Comparison of ENCODE assay signal across 8 cellular contexts in the genomic region with DNA sequence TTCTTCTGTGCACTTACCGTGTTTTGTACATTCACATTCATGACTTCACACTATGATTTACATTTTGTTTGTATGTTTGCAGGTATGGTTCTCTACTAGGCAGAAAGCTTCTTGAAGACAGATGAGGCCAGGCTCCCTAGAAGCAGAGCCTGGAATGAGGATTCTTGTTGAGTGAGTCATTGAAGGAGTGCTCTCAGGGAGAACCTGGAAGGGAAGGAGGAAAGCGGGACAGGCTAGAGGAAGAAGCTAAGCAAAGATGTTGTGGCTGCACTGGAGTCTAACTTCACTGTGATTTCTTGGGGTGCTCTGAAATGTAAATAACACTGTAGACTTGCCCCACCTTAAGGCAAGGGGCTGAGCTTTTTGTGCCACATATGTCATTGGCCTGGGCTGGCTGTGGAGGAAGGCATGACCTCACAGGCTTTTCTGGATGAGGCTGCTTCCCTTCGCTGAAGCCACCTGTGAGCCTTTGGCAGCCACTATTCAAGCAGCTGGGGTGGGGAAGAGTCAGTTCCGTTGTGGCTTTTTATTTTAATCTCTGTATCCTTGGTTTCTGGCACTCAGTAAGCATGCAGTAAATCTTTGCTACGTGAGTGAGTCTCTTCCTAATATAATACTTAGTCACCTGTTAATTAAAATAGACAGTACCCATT.
A peak's percentile ranks its signal among the peaks of the same experiment; 100 is the strongest.
DNase-seq lines count a peak whose midpoint lies in the region; ATAC-seq and TF ChIP-seq lines count a peak whose summit lies in the region.

No MANE protein-coding gene starts in this region.

- intact Hi-C loops in left ventricle myocardium superior (cut with micrococcal nuclease): no loop called here

- no peak overlapping the region for H3K27ac ChIP-seq in CD4-positive, CD25-positive, alpha-beta regulatory T cell (ENCODE audit: insufficient read depth, low read length, poor library complexity, severe bottlenecking)
- no peak overlapping the region for H3K27ac ChIP-seq in SJCRH30

- peaks cover 0 to 17% (median 15%) of the 10 kb centered on the region in 4 donors for H3K4me1 Mint-ChIP-seq in CD4-positive, CD25-positive, alpha-beta regulatory T cell

- H3K36me3 Mint-ChIP-seq in CD4-positive, CD25-positive, alpha-beta regulatory T cell: no peaks in the 10 kb centered on the region

- peaks cover 10% of the 10 kb centered on the region for H3K27me3 Mint-ChIP-seq in CD4-positive, CD25-positive, alpha-beta regulatory T cell

- TF ChIP-seq CTCF in BE2C (IDR thresholded peaks at IDR 0.05; ENCODE audit: low read depth, low read length): no peak

- peak overlapping the region in 1 of 4 donors; percentile 38 for H3K4me3 Mint-ChIP-seq in CD4-positive, CD25-positive, alpha-beta regulatory T cell

- no peaks in the 10 kb centered on the region for H3K4me1 ChIP-seq in CD4-positive, CD25-positive, alpha-beta regulatory T cell (ENCODE audit: control insufficient read depth, insufficient read depth, low read length, poor library complexity, severe bottlenecking)
- H3K4me1 ChIP-seq in SJCRH30 (peaks cover 5% of the 10 kb centered on the region), BE2C (peaks cover 7% of the 10 kb centered on the region; the same call in 1 of the 2 replicates)

- peak overlapping the region in 2 of 3 donors; percentile 3 to 79 for H3K27ac Mint-ChIP-seq in CD4-positive, CD25-positive, alpha-beta regulatory T cell

- H3K4me3 ChIP-seq in CD4-positive, CD25-positive, alpha-beta regulatory T cell (ENCODE audit: low read depth, low read length): peak overlapping the region; percentile 5
- H3K4me3 ChIP-seq in SJCRH30 (no peak overlapping the region), BE2C (ENCODE audit: low read depth, low read length) (no peak overlapping the region)

- peak; percentile 28 to 53 for ATAC-seq in CD4-positive, CD25-positive, alpha-beta regulatory T cell (ENCODE audit: low read depth in 2 of 2)
- ATAC-seq in left ventricle myocardium superior: peak; percentile 71
- ATAC-seq in HG03280 (IDR thresholded peaks at IDR 0.05; ENCODE audit: unreplicated experiment): no peak

- DNase-seq in CD4-positive, CD25-positive, alpha-beta regulatory T cell: peak in 2 of 3 donors; percentile 3 to 53
- DNase-seq in HCEC 1CT (peak; percentile 11), SJCRH30 (peak; percentile 11 to 33), left ventricle myocardium superior (no peak), OCI-M1 (lab: John Stamatoyannopoulos, UW) (no peak), BE2C (no peak), HUDEP-2 (lab: John Stamatoyannopoulos, UW; ENCODE audit: unreplicated experiment in 76 of 76) (no peak)

- H3K9me3 Mint-ChIP-seq in CD4-positive, CD25-positive, alpha-beta regulatory T cell: peaks cover 0 to 6% (median 0%) of the 10 kb centered on the region in 7 donors

- no peaks in the 10 kb centered on the region for H3K36me3 ChIP-seq in CD4-positive, CD25-positive, alpha-beta regulatory T cell (ENCODE audit: control insufficient read depth, insufficient read depth, low read length)
- H3K36me3 ChIP-seq in SJCRH30 (no peaks in the 10 kb centered on the region), BE2C (no peaks in the 10 kb centered on the region)

- H3K27me3 ChIP-seq in CD4-positive, CD25-positive, alpha-beta regulatory T cell (ENCODE audit: control insufficient read depth, insufficient read depth, low read length): no peaks in the 10 kb centered on the region
- H3K27me3 ChIP-seq in SJCRH30 (no peaks in the 10 kb centered on the region), BE2C (no peaks in the 10 kb centered on the region)

- H3K9me3 ChIP-seq in CD4-positive, CD25-positive, alpha-beta regulatory T cell (ENCODE audit: control insufficient read depth in 2 of 2, low read length in 2 of 2): no peaks in the 10 kb centered on the region
- H3K9me3 ChIP-seq in SJCRH30 (replicated peaks) (no peaks in the 10 kb centered on the region), BE2C (no peaks in the 10 kb centered on the region)

Comparison
In these comparisons a context has a peak if more than half of its experiments do, and no peak if none do; other contexts are left out.
1. DNase-seq: peak in CD4-positive, CD25-positive, alpha-beta regulatory T cell (2 of 3), HCEC 1CT (single experiment) and SJCRH30 (2 of 2); none in left ventricle myocardium superior (single experiment), OCI-M1 (single experiment), BE2C (single experiment) and HUDEP-2 (0 of 76).